ENCODE assay signal across 16 cellular contexts in genomic region chr10:43998021-43998809, GRCh38.
DNase-seq lines count a peak whose midpoint lies in the region; ATAC-seq, FAIRE-seq and TF ChIP-seq lines count a peak whose summit lies in the region.
"Had no signal": no experiment of that assay in that cellular context is flagged by ENCODE, and none has a peak within 500 bp of the region (broad histone marks: within the 10 kb centered on the region; RNA-seq: fewer than 3 reads in every experiment).

No MANE protein-coding gene starts in this region.

- H3K4me3 ChIP-seq in DND-41 (ENCODE audit: low read depth in 1 of 2, low read length in 2 of 2) (no peak overlapping the region), fibroblast of mammary gland (ENCODE audit: control insufficient read depth, low read depth, low read length) (no peak overlapping the region)

- DNase-seq in DND-41 (peak; percentile 28), RCC 7860 (ENCODE audit: low spot score) (peak; percentile 20), fibroblast of mammary gland (ENCODE audit: low read depth) (peak; percentile 23), LoVo (ENCODE audit: low spot score) (no peak)
- DNase-seq: activated naive CD8-positive, alpha-beta T cell treated with anti-CD3 and anti-CD28 coated beads, Interleukin-2, amount 50 U/mL, for 24 hours; activated T-cell treated with anti-CD3 and anti-CD28 coated beads, Interleukin-2, amount 50 U/mL, for 4 hours; NCI-H1105 treated with DMSO at 0.1 percent for 48 hours; SHP77 treated with DMSO at 0.1 percent for 48 hours; T-helper 9 cell had no signal

- TF ChIP-seq CTCF in DND-41 (IDR thresholded peaks at IDR 0.05; ENCODE audit: borderline replicate concordance, extremely low read depth, low read length, poor library complexity, severe bottlenecking) (no peak), fibroblast of mammary gland (conservative IDR thresholded peaks at IDR 0.05; ENCODE audit: control insufficient read depth, insufficient read depth, low read depth, low read length) (no peak), nephron (IDR thresholded peaks at IDR 0.05; ENCODE audit: unreplicated experiment in 3 of 3) (no peak)

- H2AFZ ChIP-seq in DND-41 (ENCODE audit: low read depth, low read length): no peak overlapping the region

- peaks cover 5% of the 10 kb centered on the region for H3K36me3 Mint-ChIP-seq in nephron (ENCODE audit: low read depth)
- H3K36me3 Mint-ChIP-seq: stimulated activated memory B cell treated with anti-CD40 and anti-IgM and Interleukin-4, amounts not matched to agents 10 μg/mL and 1 μg/mL and 100 μg/mL, for 72 hours had no signal

- peak overlapping the region; percentile 49 to 81 (median 78) for H3K27ac Mint-ChIP-seq in nephron
- H3K27ac Mint-ChIP-seq: activated naive CD8-positive, alpha-beta T cell treated with anti-CD3 and anti-CD28 coated beads, Interleukin-2, amount 50 U/mL, for 24 hours; B cell; stimulated activated memory B cell treated with anti-CD40 and anti-IgM and Interleukin-4, amounts not matched to agents 10 μg/mL and 1 μg/mL and 100 μg/mL, for 72 hours had no signal

- H3K4me1 ChIP-seq in DND-41 (ENCODE audit: insufficient read depth, low read length): no peaks in the 10 kb centered on the region

- H3K27me3 ChIP-seq in DND-41 (ENCODE audit: insufficient read depth, low read length, poor library complexity): no peaks in the 10 kb centered on the region

- H3K79me2 ChIP-seq in DND-41 (ENCODE audit: insufficient read depth, low read length): no peaks in the 10 kb centered on the region

- no peaks in the 10 kb centered on the region for H4K20me1 ChIP-seq in DND-41 (ENCODE audit: insufficient read depth, low read length)

- ATAC-seq in DND-41 (ENCODE audit: insufficient read depth, low read depth) (peak; percentile 74), HG03280 (IDR thresholded peaks at IDR 0.05; ENCODE audit: unreplicated experiment) (no peak), HG03135 (IDR thresholded peaks at IDR 0.05; ENCODE audit: unreplicated experiment) (no peak), GM19467 (IDR thresholded peaks at IDR 0.05; ENCODE audit: unreplicated experiment) (no peak)
- ATAC-seq: activated naive CD8-positive, alpha-beta T cell treated with anti-CD3 and anti-CD28 coated beads, Interleukin-2, amount 50 U/mL, for 24 hours; activated T-cell treated with anti-CD3 and anti-CD28 coated beads, Interleukin-2, amount 50 U/mL, for 4 hours; stimulated activated memory B cell treated with anti-CD40 and anti-IgM and Interleukin-4, amounts not matched to agents 10 μg/mL and 1 μg/mL and 100 μg/mL, for 72 hours had no signal

- H3K4me2 ChIP-seq in DND-41 (ENCODE audit: insufficient read depth, low read length): no peak overlapping the region

- H3K4me1 Mint-ChIP-seq in nephron: peaks cover 24% of the 10 kb centered on the region
- H3K4me1 Mint-ChIP-seq: activated naive CD8-positive, alpha-beta T cell treated with anti-CD3 and anti-CD28 coated beads, Interleukin-2, amount 50 U/mL, for 24 hours; B cell; stimulated activated memory B cell treated with anti-CD40 and anti-IgM and Interleukin-4, amounts not matched to agents 10 μg/mL and 1 μg/mL and 100 μg/mL, for 72 hours had no signal

- no peaks in the 10 kb centered on the region for H3K27me3 Mint-ChIP-seq in nephron (ENCODE audit: low read depth)

- H3K27ac ChIP-seq in DND-41 (ENCODE audit: low read length): no peak overlapping the region

- no peaks in the 10 kb centered on the region for H3K9me3 ChIP-seq in DND-41 (ENCODE audit: insufficient read depth, low read length, severe bottlenecking)

- H3K36me3 ChIP-seq in DND-41 (ENCODE audit: insufficient read depth, low read length): no peaks in the 10 kb centered on the region

- peaks cover 8% of the 10 kb centered on the region for H3K9me3 Mint-ChIP-seq in nephron
- H3K9me3 Mint-ChIP-seq: activated naive CD8-positive, alpha-beta T cell treated with anti-CD3 and anti-CD28 coated beads, Interleukin-2, amount 50 U/mL, for 24 hours; activated T-cell treated with anti-CD3 and anti-CD28 coated beads, Interleukin-2, amount 50 U/mL, for 4 hours had no signal

- no peak overlapping the region for H3K9ac ChIP-seq in DND-41 (ENCODE audit: low read depth, low read length)

- no peak overlapping the region for H3K4me3 Mint-ChIP-seq in nephron
- H3K4me3 Mint-ChIP-seq: activated naive CD8-positive, alpha-beta T cell treated with anti-CD3 and anti-CD28 coated beads, Interleukin-2, amount 50 U/mL, for 24 hours; activated T-cell treated with anti-CD3 and anti-CD28 coated beads, Interleukin-2, amount 50 U/mL, for 4 hours; B cell; stimulated activated memory B cell treated with anti-CD40 and anti-IgM and Interleukin-4, amounts not matched to agents 10 μg/mL and 1 μg/mL and 100 μg/mL, for 72 hours had no signal

- no peak for FAIRE-seq in RCC 7860 (lab: Jason Lieb, UNC)
- FAIRE-seq: H54 had no signal
